ENCODE assay signal across 16 cellular contexts in genomic region chr5:181043285-181044092, GRCh38. TPM values are rescaled to one million over a fixed set of nuclear protein-coding genes. Genes with fewer than 3 reads are reported as not detected.
DNase-seq lines count a peak whose midpoint lies in the region; ATAC-seq and TF ChIP-seq lines count a peak whose summit lies in the region.
"Had no signal": no experiment of that assay in that cellular context is flagged by ENCODE, and none has a peak within 500 bp of the region (broad histone marks: within the 10 kb centered on the region; RNA-seq: fewer than 3 reads in every experiment).

No MANE protein-coding gene starts in this region.

- no peak overlapping the region for H3K27ac Mint-ChIP-seq in MCF 10A (ENCODE audit: low read depth, unreplicated experiment)
- no peak overlapping the region for H3K27ac Mint-ChIP-seq in endothelial cell (ENCODE audit: unreplicated experiment)
- no peak overlapping the region for H3K27ac Mint-ChIP-seq in T-helper 2 cell treated with Interferon-gamma antibody and Interleukin-4, amounts not matched to agents 5 μg/mL and 100 μg/mL, for 36 hours
- H3K27ac Mint-ChIP-seq: activated naive CD8-positive, alpha-beta T cell treated with anti-CD3 and anti-CD28 coated beads for 36 hours; HFFc6; nephron progenitor cell had no signal

- no peaks in the 10 kb centered on the region for H3K9me3 ChIP-seq in mammary epithelial cell (replicated peaks; ENCODE audit: insufficient read depth, low read length)
- H3K9me3 ChIP-seq in RWPE2 (ENCODE audit: severe bottlenecking) = no peaks in the 10 kb centered on the region
- no peaks in the 10 kb centered on the region for H3K9me3 ChIP-seq in upper lobe of right lung
- H3K9me3 ChIP-seq: uterus had no signal

- H3K9me3 Mint-ChIP-seq in MCF 10A (ENCODE audit: unreplicated experiment) (no peaks in the 10 kb centered on the region), endothelial cell (ENCODE audit: unreplicated experiment) (no peaks in the 10 kb centered on the region)
- H3K9me3 Mint-ChIP-seq in T-helper 2 cell treated with Interferon-gamma antibody and Interleukin-4, amounts not matched to agents 5 μg/mL and 100 μg/mL, for 36 hours = no peaks in the 10 kb centered on the region
- H3K9me3 Mint-ChIP-seq: activated naive CD8-positive, alpha-beta T cell treated with anti-CD3 and anti-CD28 coated beads for 36 hours; HFFc6 had no signal

- TF ChIP-seq CTCF in MCF 10A (IDR thresholded peaks at IDR 0.05; ENCODE audit: unreplicated experiment) (no peak), mammary epithelial cell (conservative IDR thresholded peaks at IDR 0.05 in 1 of 2, IDR thresholded peaks at IDR 0.05 in 1 of 2; ENCODE audit: extremely low read depth in 1 of 2, insufficient read depth in 1 of 2, low read depth in 1 of 2, low read length in 2 of 2) (peak in 1 of 2 donors; percentile 18), RWPE2 (IDR thresholded peaks at IDR 0.05; ENCODE audit: poor library complexity, severe bottlenecking) (peak; percentile 37), upper lobe of right lung (IDR thresholded peaks at IDR 0.05) (peak; percentile 8), endothelial cell (IDR thresholded peaks at IDR 0.05; ENCODE audit: unreplicated experiment) (no peak)

- BruUV-seq in MCF 10A (replicated peaks; lab: Mats Ljungman, UMichigan) (no TSS peak), mammary epithelial cell (replicated peaks; lab: Mats Ljungman, UMichigan) (no TSS peak)

- no peaks in the 10 kb centered on the region for H3K4me1 Mint-ChIP-seq in MCF 10A (ENCODE audit: insufficient read depth, unreplicated experiment)
- peaks cover 42% of the 10 kb centered on the region for H3K4me1 Mint-ChIP-seq in endothelial cell (ENCODE audit: unreplicated experiment)
- H3K4me1 Mint-ChIP-seq in T-helper 2 cell treated with Interferon-gamma antibody and Interleukin-4, amounts not matched to agents 5 μg/mL and 100 μg/mL, for 36 hours (ENCODE audit: low read depth) = no peaks in the 10 kb centered on the region
- H3K4me1 Mint-ChIP-seq: activated naive CD8-positive, alpha-beta T cell treated with anti-CD3 and anti-CD28 coated beads for 36 hours had no signal

- POLR2A ChIA-PET in MCF 10A (lab: Yijun Ruan, JAX) = no interaction called here

- H3K36me3 ChIP-seq in mammary epithelial cell (ENCODE audit: insufficient read depth, low read length) (no peaks in the 10 kb centered on the region), RWPE2 (ENCODE audit: low read depth) (no peaks in the 10 kb centered on the region), upper lobe of right lung (no peaks in the 10 kb centered on the region)
- H3K36me3 ChIP-seq: uterus had no signal

- H3K4me3 Mint-ChIP-seq in MCF 10A (ENCODE audit: unreplicated experiment) (no peak overlapping the region), endothelial cell (ENCODE audit: unreplicated experiment) (no peak overlapping the region)
- no peak overlapping the region for H3K4me3 Mint-ChIP-seq in T-helper 2 cell treated with Interferon-gamma antibody and Interleukin-4, amounts not matched to agents 5 μg/mL and 100 μg/mL, for 36 hours
- H3K4me3 Mint-ChIP-seq: activated naive CD8-positive, alpha-beta T cell treated with anti-CD3 and anti-CD28 coated beads for 36 hours; HFFc6; nephron progenitor cell had no signal

- no peaks in the 10 kb centered on the region for H3K36me3 Mint-ChIP-seq in MCF 10A (ENCODE audit: insufficient read depth, unreplicated experiment)
- no peaks in the 10 kb centered on the region for H3K36me3 Mint-ChIP-seq in endothelial cell (ENCODE audit: low read depth, unreplicated experiment)
- no peaks in the 10 kb centered on the region for H3K36me3 Mint-ChIP-seq in T-helper 2 cell treated with Interferon-gamma antibody and Interleukin-4, amounts not matched to agents 5 μg/mL and 100 μg/mL, for 36 hours (ENCODE audit: low read depth)
- H3K36me3 Mint-ChIP-seq: activated naive CD8-positive, alpha-beta T cell treated with anti-CD3 and anti-CD28 coated beads for 36 hours had no signal

- intact Hi-C loops in MCF 10A (cut with micrococcal nuclease) = no loop called here
- intact Hi-C loops in mammary epithelial cell (cut with micrococcal nuclease) = no loop called here
- intact Hi-C loops in left ventricle myocardium superior (cut with micrococcal nuclease) = no loop called here
- intact Hi-C loops in upper lobe of right lung (cut with DNase I) = no loop called here

- H3K4me2 ChIP-seq in mammary epithelial cell (ENCODE audit: insufficient read depth, low read depth, low read length) = no peak overlapping the region

- H3K4me1 ChIP-seq in mammary epithelial cell (ENCODE audit: insufficient read depth, low read length) (no peaks in the 10 kb centered on the region), RWPE2 (ENCODE audit: insufficient read depth, poor library complexity, severe bottlenecking) (no peaks in the 10 kb centered on the region), upper lobe of right lung (no peaks in the 10 kb centered on the region)
- H3K4me1 ChIP-seq: uterus had no signal

- H4K20me1 ChIP-seq in mammary epithelial cell (ENCODE audit: insufficient read depth, low read length) = no peaks in the 10 kb centered on the region

- dilution Hi-C loops in mammary epithelial cell (cut with HindIII; ENCODE audit: low sequenced_read_pairs) = no loop called here

- H3K27ac ChIP-seq in mammary epithelial cell (ENCODE audit: insufficient read depth, low read depth, low read length) (no peak overlapping the region), RWPE2 (ENCODE audit: poor library complexity, severe bottlenecking) (no peak overlapping the region), upper lobe of right lung (peak overlapping the region; percentile 60)

- H2AFZ ChIP-seq in mammary epithelial cell (ENCODE audit: low read depth, low read length) = no peak overlapping the region

- in situ Hi-C loops in mammary epithelial cell (cut with MboI; ENCODE audit: low sequenced_read_pairs in 2 of 2) = no loop called here

- H3K4me3 ChIP-seq in mammary epithelial cell (replicated peaks in 1 of 3; ENCODE audit: insufficient read depth in 1 of 3, low read depth in 2 of 3, low read length in 3 of 3) (no peak overlapping the region), RWPE2 (ENCODE audit: severe bottlenecking) (no peak overlapping the region), upper lobe of right lung (no peak overlapping the region)
- H3K4me3 ChIP-seq: uterus had no signal

- no peak overlapping the region for H3K9ac ChIP-seq in mammary epithelial cell (ENCODE audit: insufficient read depth, low read length)

- WGBS in mammary epithelial cell (ENCODE audit: low coverage, missing lambda C conversion rate) = 62% methylated on average over 11 of the region's 12 CpGs

- DNase-seq in MCF 10A (ENCODE audit: unreplicated experiment) (peak; percentile 30), mammary epithelial cell (no peak), RWPE2 (ENCODE audit: low spot score) (no peak), left ventricle myocardium superior (no peak), upper lobe of right lung (no peak), endothelial cell (ENCODE audit: low spot score) (no peak), NCI-H1048 (lab: John Stamatoyannopoulos, UW) (no peak)
- no peak for DNase-seq in T-helper 2 cell treated with Interferon-gamma antibody and Interleukin-4, amounts not matched to agents 5 μg/mL and 100 μg/mL, for 36 hours (ENCODE audit: low spot score)
- DNase-seq: ACHN; activated naive CD8-positive, alpha-beta T cell treated with anti-CD3 and anti-CD28 coated beads for 36 hours; foreskin melanocyte; HFFc6; kidney glomerular epithelial cell; nephron progenitor cell; stimulated activated CD4-positive, alpha-beta T cell treated with anti-CD3 and anti-CD28 coated beads, Interleukin-12 subunit alpha, Interleukin-12 subunit beta, amount 100 ng/mL, for 4 hours; uterus had no signal

- CTCF ChIA-PET in MCF 10A (lab: Yijun Ruan, JAX) (interaction anchor here (1.0 to 1.7 kb wide), 2 partner anchors 171 to 175 kb away, joined by 3 to 4 read pairs; no protein-coding TSS in a partner anchor), mammary epithelial cell (lab: Charles Lee; ENCODE audit: low non-redundant PET) (no interaction called here)

- H3K27me3 ChIP-seq in mammary epithelial cell (ENCODE audit: insufficient read depth, low read length) (peaks cover 2% of the 10 kb centered on the region), RWPE2 (ENCODE audit: insufficient read depth, poor library complexity, severe bottlenecking) (peaks cover 33% of the 10 kb centered on the region), upper lobe of right lung (peaks cover 21% of the 10 kb centered on the region)

- no peaks in the 10 kb centered on the region for H3K79me2 ChIP-seq in mammary epithelial cell (ENCODE audit: insufficient read depth, low read length)

- H3K27me3 Mint-ChIP-seq in MCF 10A (ENCODE audit: insufficient read depth, unreplicated experiment) (peaks cover 57% of the 10 kb centered on the region), endothelial cell (ENCODE audit: unreplicated experiment) (peaks cover 8% of the 10 kb centered on the region)
- peaks cover 12% of the 10 kb centered on the region for H3K27me3 Mint-ChIP-seq in T-helper 2 cell treated with Interferon-gamma antibody and Interleukin-4, amounts not matched to agents 5 μg/mL and 100 μg/mL, for 36 hours (ENCODE audit: low read depth)

- ATAC-seq in RWPE2 (ENCODE audit: low read depth) (peak; percentile 55), left ventricle myocardium superior (peak; percentile 39), upper lobe of right lung (peak; percentile 27)

RNA-seq across cellular contexts. Expression of gene BTNL9, which starts 3.4 kb away (rescaled TPM):
- total RNA-seq in MCF 10A (2022) (not detected in 2 replicates), mammary epithelial cell (under 1 TPM in 1 of 2 donors, not detected in 1; 0.16 TPM), left ventricle myocardium superior (37.8 TPM), upper lobe of right lung (99.8 TPM), endothelial cell (ENCODE audit: unreplicated experiment) (24.3 TPM)
- 0.03 TPM for polyA plus RNA-seq in mammary epithelial cell
- not detected for polyA minus RNA-seq in mammary epithelial cell
- total RNA-seq: HFFc6 had no signal

RNA-seq across cellular contexts. Expression of gene BTNL3, which starts 54.8 kb away (rescaled TPM):
- total RNA-seq in MCF 10A (2022) (not detected in 2 replicates), mammary epithelial cell (not detected), left ventricle myocardium superior (not detected), upper lobe of right lung (not detected), endothelial cell (ENCODE audit: unreplicated experiment) (0.36 TPM)
- not detected for polyA plus RNA-seq in mammary epithelial cell
- polyA minus RNA-seq in mammary epithelial cell = not detected
- total RNA-seq: activated naive CD8-positive, alpha-beta T cell treated with anti-CD3 and anti-CD28 coated beads for 36 hours; HFFc6; uterus had no signal

Comparison
In these comparisons a context has a peak if more than half of its experiments do, and no peak if none do; other contexts are left out.
1. CTCF ChIP-seq: peak in RWPE2 (single experiment) and upper lobe of right lung (single experiment); none in MCF 10A (single experiment) and endothelial cell (single experiment).
2. RNA of gene BTNL9, which starts 3.4 kb away (total RNA-seq): 99.8 TPM in upper lobe of right lung (single experiment), 37.8 TPM in left ventricle myocardium superior (single experiment) and 24.3 TPM in endothelial cell (single experiment); 0.16 TPM in mammary epithelial cell and not detected in MCF 10A; every median in the first group is over 10 times any median in the second.
3. Peak in every context shown above with its lines, with median percentiles within 50 percentile points of each other: ATAC-seq.